ENCODE assay signal across 8 cellular contexts in genomic region chr14:49896272-49896671, GRCh38. TPM values are rescaled to one million over a fixed set of nuclear protein-coding genes. Genes with fewer than 3 reads are reported as not detected.
A peak's percentile ranks its signal among the peaks of the same experiment; 100 is the strongest.
DNase-seq lines count a peak whose midpoint lies in the region; ATAC-seq and TF ChIP-seq lines count a peak whose summit lies in the region.
"Not testable (repeated sequence)": the region's sequence is repeated elsewhere in the genome, so short reads cannot be mapped to it uniquely, and the experiment has no call there.

No MANE protein-coding gene starts in this region.

- not testable (repeated sequence) for H3K9me3 ChIP-seq in CD4-positive, alpha-beta T cell (ENCODE audit: control insufficient read depth, low read length); HUES64 (ENCODE audit: insufficient read depth, low read depth, low read length); T-helper 17 cell (ENCODE audit: control insufficient read depth, low read length, poor library complexity, severe bottlenecking); adipocyte (ENCODE audit: control insufficient read depth, low read length); liver (ENCODE audit: control insufficient read depth in 4 of 4, low read length in 3 of 4); parathyroid adenoma (ENCODE audit: control insufficient read depth, low read length); tibial nerve

- not testable (repeated sequence) for H3K27me3 ChIP-seq in CD4-positive, alpha-beta T cell (ENCODE audit: control insufficient read depth, insufficient read depth, low read length); HUES64 (ENCODE audit: insufficient read depth, low read length); adipocyte (replicated peaks; ENCODE audit: control insufficient read depth, insufficient read depth, low read length); liver (ENCODE audit: control insufficient read depth in 4 of 4, insufficient read depth in 4 of 4, low read length in 3 of 4); parathyroid adenoma (ENCODE audit: control insufficient read depth, insufficient read depth, low read length); tibial nerve

- not testable (repeated sequence) for TF ChIP-seq CTCF in CD4-positive, alpha-beta T cell (IDR thresholded peaks at IDR 0.05); epithelial cell of esophagus (IDR thresholded peaks at IDR 0.05; ENCODE audit: insufficient read depth, low read depth, low read length, missing control alignments); liver (IDR thresholded peaks at IDR 0.05; ENCODE audit: low read depth, low read length, missing input control); parathyroid adenoma (IDR thresholded peaks at IDR 0.05); tibial nerve (IDR thresholded peaks at IDR 0.05)

- POLR2A ChIA-PET in CD4-positive, alpha-beta T cell (lab: Charles Lee): interaction anchor here (0.6 to 1.8 kb wide), 13 partner anchors 9 to 212 kb away, joined by 3 to 16 read pairs (median 4); no protein-coding TSS in a partner anchor

- H2AFZ ChIP-seq in parathyroid adenoma: not testable (repeated sequence)

- H3K36me3 ChIP-seq in HUES64 (ENCODE audit: insufficient read depth, low read length) (peaks cover 24% of the 10 kb centered on the region), adipocyte (ENCODE audit: control insufficient read depth, insufficient read depth, low read length, severe bottlenecking) (peaks cover 12% of the 10 kb centered on the region), tibial nerve (peaks cover 0 to 13% (median 0%) of the 10 kb centered on the region in 3 donors)
- H3K36me3 ChIP-seq in liver (ENCODE audit: control insufficient read depth in 4 of 4, insufficient read depth in 3 of 4, low read depth in 1 of 4, low read length in 3 of 4); parathyroid adenoma (ENCODE audit: control insufficient read depth, insufficient read depth, low read length): not testable (repeated sequence)

- intact Hi-C loops in CD4-positive, alpha-beta T cell (cut with DNase I, micrococcal nuclease): loop anchor here (1.0 to 5.0 kb wide), 2 partner anchors 76 to 166 kb away; no protein-coding TSS in a partner anchor

- H3K4me3 ChIP-seq in HUES64 (ENCODE audit: low read length): peak overlapping the region; percentile 100
- peak overlapping the region; percentile 99 for H3K4me3 ChIP-seq in adipocyte (ENCODE audit: low read length)
- H3K4me3 ChIP-seq in epithelial cell of esophagus (ENCODE audit: low read length): peak overlapping the region; percentile 91
- H3K4me3 ChIP-seq in liver (ENCODE audit: low read depth in 1 of 3, low read length in 3 of 3): peak overlapping the region in 2 of 3 donors; percentile 36 to 87
- peak overlapping the region; percentile 9 for H3K4me3 ChIP-seq in parathyroid adenoma (ENCODE audit: low read depth, low read length)
- peak overlapping the region in 3 of 4 donors; percentile 2 to 100 (median 100) for H3K4me3 ChIP-seq in tibial nerve

- H3K27ac ChIP-seq in CD4-positive, alpha-beta T cell (ENCODE audit: low read depth, low read length); HUES64 (ENCODE audit: low read depth, low read length); parathyroid adenoma: not testable (repeated sequence)
- H3K27ac ChIP-seq in liver (ENCODE audit: low read depth in 1 of 2, low read length in 2 of 2) (peak overlapping the region in 1 of 2 donors; percentile 27), tibial nerve (peak overlapping the region in 2 of 4 donors; percentile 46 to 100)

- ATAC-seq in CD4-positive, alpha-beta T cell (ENCODE audit: poor library complexity); T-helper 17 cell: not testable (repeated sequence)

- peak overlapping the region; percentile 96 for H3K27ac Mint-ChIP-seq in CD4-positive, alpha-beta T cell
- peak overlapping the region; percentile 99 for H3K27ac Mint-ChIP-seq in T-helper 17 cell

- H3K4me2 ChIP-seq in parathyroid adenoma (ENCODE audit: low read length): peak overlapping the region; percentile 33

- not testable (repeated sequence) for DNase-seq in CD4-positive, alpha-beta T cell; T-helper 17 cell; adipocyte (ENCODE audit: low read depth); epithelial cell of esophagus (ENCODE audit: low read depth); tibial nerve (ENCODE audit: low spot score in 2 of 2)

- H3K4me1 Mint-ChIP-seq in CD4-positive, alpha-beta T cell (ENCODE audit: low read depth): peaks cover 64% of the 10 kb centered on the region
- peaks cover 35% of the 10 kb centered on the region for H3K4me1 Mint-ChIP-seq in T-helper 17 cell

- H3K9me3 Mint-ChIP-seq in CD4-positive, alpha-beta T cell: not testable (repeated sequence)

- not testable (repeated sequence) for TF ChIP-seq RAD21 in liver (IDR thresholded peaks at IDR 0.05)

- H3K79me2 ChIP-seq in parathyroid adenoma: peaks cover 13% of the 10 kb centered on the region

- TF ChIP-seq POLR2A in tibial nerve (IDR thresholded peaks at IDR 0.05): not testable (repeated sequence)

- H3K27me3 Mint-ChIP-seq in CD4-positive, alpha-beta T cell; T-helper 17 cell: not testable (repeated sequence)

- H3K36me3 Mint-ChIP-seq in CD4-positive, alpha-beta T cell (ENCODE audit: low read depth): peaks cover 44% of the 10 kb centered on the region
- peaks cover 20% of the 10 kb centered on the region for H3K36me3 Mint-ChIP-seq in T-helper 17 cell (ENCODE audit: low read depth)

- TF ChIP-seq EP300 in tibial nerve (IDR thresholded peaks at IDR 0.05): not testable (repeated sequence)

- peak overlapping the region; percentile 12; the same call in 1 of the 2 replicates for H3K9ac ChIP-seq in HUES64 (ENCODE audit: low read depth, low read length)
- peak overlapping the region; percentile 100 for H3K9ac ChIP-seq in adipocyte (ENCODE audit: low read length)
- H3K9ac ChIP-seq in liver (ENCODE audit: low read depth in 1 of 2, low read length in 2 of 2): peak overlapping the region; percentile 83 to 93
- not testable (repeated sequence) for H3K9ac ChIP-seq in parathyroid adenoma

- CTCF ChIA-PET in CD4-positive, alpha-beta T cell (lab: Charles Lee): interaction anchor here (0.9 to 1.9 kb wide), 6 partner anchors 16 to 166 kb away, joined by 3 to 10 read pairs (median 4); partner anchors contain the start of gene NEMF

- H3K4me3 Mint-ChIP-seq in CD4-positive, alpha-beta T cell: peak overlapping the region; percentile 98
- peak overlapping the region; percentile 100 for H3K4me3 Mint-ChIP-seq in T-helper 17 cell

- H3K4me1 ChIP-seq in HUES64 (ENCODE audit: insufficient read depth, low read length): peaks cover 24% of the 10 kb centered on the region
- H3K4me1 ChIP-seq in adipocyte (ENCODE audit: control insufficient read depth, insufficient read depth, low read length): peaks cover 41% of the 10 kb centered on the region
- peaks cover 1 to 39% (median 23%) of the 10 kb centered on the region in 4 donors for H3K4me1 ChIP-seq in liver (ENCODE audit: control insufficient read depth in 4 of 4, insufficient read depth in 4 of 4, low read length in 3 of 4)
- H3K4me1 ChIP-seq in parathyroid adenoma: peaks cover 13% of the 10 kb centered on the region
- H3K4me1 ChIP-seq in tibial nerve: peaks cover 0 to 57% (median 45%) of the 10 kb centered on the region in 4 donors

RNA-seq across cellular contexts. Expression of gene ARF6, which starts 3.4 kb away (rescaled TPM):
- total RNA-seq in CD4-positive, alpha-beta T cell: 10 to 100 TPM; 67.2 to 69.7 TPM
- polyA plus RNA-seq in HUES64 (2013, experiment 1 of 2): 39.8 TPM
- polyA plus RNA-seq in HUES64 (2013, experiment 2 of 2): 41.8 TPM
- total RNA-seq in T-helper 17 cell (10 to 100 TPM; 95.2 to 98.5 TPM), liver (10 to 100 TPM; 27.5 to 56.2 TPM), tibial nerve (10 to 100 TPM; 34.7 to 42.0 (median 35.7) TPM)
- 10 to 100 TPM; 20.3 to 21.5 TPM for polyA plus RNA-seq in liver

RNA-seq across cellular contexts. Expression of gene NEMF, which starts 43.7 kb away (rescaled TPM):
- total RNA-seq in CD4-positive, alpha-beta T cell: 10 to 100 TPM; 96.0 to 97.7 TPM
- 32.8 TPM for polyA plus RNA-seq in HUES64 (2013, experiment 1 of 2)
- 36.0 TPM for polyA plus RNA-seq in HUES64 (2013, experiment 2 of 2)
- 10 to 100 TPM; 83.4 to 83.5 TPM for total RNA-seq in T-helper 17 cell
- 10 to 100 TPM; 31.5 to 37.2 TPM for total RNA-seq in liver
- 10 to 100 TPM in 1 of 2 donors, 1 to 10 TPM in 1; 7.9 to 30.8 TPM for polyA plus RNA-seq in liver
- total RNA-seq in tibial nerve: 100 to 1,000 TPM; 100 to 215 (median 138) TPM

Comparison
In these comparisons a context has a peak if more than half of its experiments do, and no peak if none do; other contexts are left out.
1. H3K4me3 ChIP-seq: peak in every context shown above with its lines; median percentile 100 in HUES64; 100 in tibial nerve; 99 in adipocyte; 91 in epithelial cell of esophagus; 62 in liver; 9 in parathyroid adenoma.